11 cellular contexts compared by ENCODE assay signal in genomic region chr7:140238778-140239652, GRCh38.
A peak's percentile ranks its signal among the peaks of the same experiment; 100 is the strongest.
DNase-seq lines count a peak whose midpoint lies in the region; ATAC-seq, FAIRE-seq and TF ChIP-seq lines count a peak whose summit lies in the region.
"Had no signal": no experiment of that assay in that cellular context is flagged by ENCODE, and none has a peak within 500 bp of the region (broad histone marks: within the 10 kb centered on the region; RNA-seq: fewer than 3 reads in every experiment).

No MANE protein-coding gene starts in this region.

- H4K5ac ChIP-seq in mesendoderm (ENCODE audit: low read length), result no peak overlapping the region

- TF ChIP-seq POLR2A in prostate gland (IDR thresholded peaks at IDR 0.05), result no peak

- no peak for FAIRE-seq in HTR-8/SVneo (lab: Jason Lieb, UNC)
- FAIRE-seq: islet of Langerhans had no signal

- no peaks in the 10 kb centered on the region for H3K79me1 ChIP-seq in mesendoderm (ENCODE audit: low read length)

- no peak overlapping the region for H2AK5ac ChIP-seq in mesendoderm (ENCODE audit: low read length)

- intact Hi-C loops in prostate gland (cut with DNase I), result no loop called here

- H2BK15ac ChIP-seq in mesendoderm (replicated peaks; ENCODE audit: low read depth), result no peak overlapping the region

- 54% methylated on average over 15 of the region's 15 CpGs for WGBS in prostate gland
- WGBS in mesendoderm (ENCODE audit: extremely low coverage, insufficient coverage, low lambda C conversion rate), result no CpG with 5 or more reads among the region's 15 CpGs

- no peaks in the 10 kb centered on the region for H3K79me2 ChIP-seq in mesendoderm (ENCODE audit: control insufficient read depth, insufficient read depth, low read length)

- H3K9me3 ChIP-seq in HEK293 (ENCODE audit: control insufficient read depth, insufficient read depth, low read depth, low read length) (no peaks in the 10 kb centered on the region), prostate gland (no peaks in the 10 kb centered on the region)
- H3K9me3 ChIP-seq: SJCRH30 had no signal

- no peak overlapping the region for H3K56ac ChIP-seq in mesendoderm (ENCODE audit: low read length)

- POLR2A ChIA-PET in HEK293 (lab: Yijun Ruan, JAX), result no interaction called here

- no peak overlapping the region for H3K18ac ChIP-seq in mesendoderm (ENCODE audit: low read length)

- no peak overlapping the region for H2BK5ac ChIP-seq in mesendoderm (ENCODE audit: low read length)

- no peak overlapping the region for H3K4ac ChIP-seq in mesendoderm (ENCODE audit: low read depth, low read length)

- no peak overlapping the region for H3K23ac ChIP-seq in mesendoderm (ENCODE audit: low read length)

- H3K4me3 ChIP-seq in HEK293 (ENCODE audit: low read depth, low read length), result no peak overlapping the region
- no peak overlapping the region for H3K4me3 ChIP-seq in prostate gland
- H3K4me3 ChIP-seq in mesendoderm (ENCODE audit: low read length), result no peak overlapping the region
- H3K4me3 ChIP-seq: SJCRH30 had no signal

- H2BK120ac ChIP-seq in mesendoderm (ENCODE audit: low read depth, low read length), result no peak overlapping the region

- no peak for ATAC-seq in HG02840 (IDR thresholded peaks at IDR 0.05; ENCODE audit: low FRiP score, unreplicated experiment)

- H3K36me3 ChIP-seq in HEK293 (ENCODE audit: control insufficient read depth in 2 of 2, insufficient read depth in 1 of 2, low read length in 2 of 2) (no peaks in the 10 kb centered on the region), prostate gland (no peaks in the 10 kb centered on the region), mesendoderm (ENCODE audit: control insufficient read depth, insufficient read depth, low read length) (no peaks in the 10 kb centered on the region)
- H3K36me3 ChIP-seq: SJCRH30 had no signal

- H3K27ac ChIP-seq in HEK293 (ENCODE audit: extremely low read depth, low read depth, low read length) (no peak overlapping the region), VCaP (peak overlapping the region; percentile 63), prostate gland (no peak overlapping the region), mesendoderm (ENCODE audit: low read depth, low read length) (no peak overlapping the region)
- H3K27ac ChIP-seq: SJCRH30 had no signal

- no peak overlapping the region for H3K9ac ChIP-seq in mesendoderm (ENCODE audit: low read length)

- H3K27me3 ChIP-seq in prostate gland (replicated peaks; ENCODE audit: insufficient read depth) (no peaks in the 10 kb centered on the region), mesendoderm (ENCODE audit: insufficient read depth, low read length, poor library complexity) (no peaks in the 10 kb centered on the region)

- DNase-seq in NCI-H2081 (lab: John Stamatoyannopoulos, UW), result peak; percentile 93 to 97
- DNase-seq in prostate gland (ENCODE audit: low spot score), result peak; percentile 28
- DNase-seq in mesendoderm, result no peak
- no peak for DNase-seq in HTR-8/SVneo (ENCODE audit: insufficient read length, low spot score)
- DNase-seq: activated gamma-delta T cell, MM.1S, SJCRH30 had no signal

- no peak overlapping the region for H3K4me2 ChIP-seq in mesendoderm (ENCODE audit: low read length)

- TF ChIP-seq CTCF in HEK293 (tag by site-specific recombination; IDR thresholded peaks at IDR 0.05) (no peak), VCaP (conservative IDR thresholded peaks at IDR 0.05) (no peak), prostate gland (IDR thresholded peaks at IDR 0.05) (no peak)

- no peaks in the 10 kb centered on the region for H3K4me1 ChIP-seq in HEK293 (ENCODE audit: control insufficient read depth, insufficient read depth, low read length)
- peaks cover 6% of the 10 kb centered on the region for H3K4me1 ChIP-seq in prostate gland (replicated peaks)
- peaks cover 9% of the 10 kb centered on the region for H3K4me1 ChIP-seq in mesendoderm (ENCODE audit: control insufficient read depth, low read depth, low read length)
- H3K4me1 ChIP-seq: SJCRH30 had no signal

- CTCF ChIA-PET in HEK293 (lab: Yijun Ruan, JAX), result no interaction called here

- no peak overlapping the region for H4K8ac ChIP-seq in mesendoderm (ENCODE audit: low read depth, low read length)

TF ChIP-seq in HEK293, 187 proteins besides CTCF, POLR2A, EP300 and RAD21:
- TF ChIP-seq ZNF16 (tag by site-specific recombination; IDR thresholded peaks at IDR 0.05; ENCODE audit: low read depth) (no peak), ZNF747 (tag by site-specific recombination; IDR thresholded peaks at IDR 0.05) (no peak), ZNF623 (tag by site-specific recombination; IDR thresholded peaks at IDR 0.05) (no peak), ZBTB17 (tag by site-specific recombination; IDR thresholded peaks at IDR 0.05) (0 out of 2 replicates have a peak, but pooled peaks have one; percentile 33), KLF1 (tag by site-specific recombination; IDR thresholded peaks at IDR 0.05) (peak; percentile 25; the same call in 1 of the 2 replicates), ZNF791 (tag by site-specific recombination; IDR thresholded peaks at IDR 0.05) (no peak)
- TF ChIP-seq, protein P1, sequence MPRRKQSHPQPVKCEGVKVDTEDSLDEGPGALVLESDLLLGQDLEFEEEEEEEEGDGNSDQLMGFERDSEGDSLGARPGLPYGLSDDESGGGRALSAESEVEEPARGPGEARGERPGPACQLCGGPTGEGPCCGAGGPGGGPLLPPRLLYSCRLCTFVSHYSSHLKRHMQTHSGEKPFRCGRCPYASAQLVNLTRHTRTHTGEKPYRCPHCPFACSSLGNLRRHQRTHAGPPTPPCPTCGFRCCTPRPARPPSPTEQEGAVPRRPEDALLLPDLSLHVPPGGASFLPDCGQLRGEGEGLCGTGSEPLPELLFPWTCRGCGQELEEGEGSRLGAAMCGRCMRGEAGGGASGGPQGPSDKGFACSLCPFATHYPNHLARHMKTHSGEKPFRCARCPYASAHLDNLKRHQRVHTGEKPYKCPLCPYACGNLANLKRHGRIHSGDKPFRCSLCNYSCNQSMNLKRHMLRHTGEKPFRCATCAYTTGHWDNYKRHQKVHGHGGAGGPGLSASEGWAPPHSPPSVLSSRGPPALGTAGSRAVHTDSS (tag by site-specific recombination; IDR thresholded peaks at IDR 0.05), result no peak
TF ChIP-seq in HEK293: peak in this region for 2.

Comparison
In these comparisons a context has a peak if more than half of its experiments do, and no peak if none do; other contexts are left out.
1. DNase-seq: peak in NCI-H2081 (2 of 2) and prostate gland (single experiment); none in mesendoderm (single experiment) and HTR-8/SVneo (single experiment).